In the genomic region with DNA sequence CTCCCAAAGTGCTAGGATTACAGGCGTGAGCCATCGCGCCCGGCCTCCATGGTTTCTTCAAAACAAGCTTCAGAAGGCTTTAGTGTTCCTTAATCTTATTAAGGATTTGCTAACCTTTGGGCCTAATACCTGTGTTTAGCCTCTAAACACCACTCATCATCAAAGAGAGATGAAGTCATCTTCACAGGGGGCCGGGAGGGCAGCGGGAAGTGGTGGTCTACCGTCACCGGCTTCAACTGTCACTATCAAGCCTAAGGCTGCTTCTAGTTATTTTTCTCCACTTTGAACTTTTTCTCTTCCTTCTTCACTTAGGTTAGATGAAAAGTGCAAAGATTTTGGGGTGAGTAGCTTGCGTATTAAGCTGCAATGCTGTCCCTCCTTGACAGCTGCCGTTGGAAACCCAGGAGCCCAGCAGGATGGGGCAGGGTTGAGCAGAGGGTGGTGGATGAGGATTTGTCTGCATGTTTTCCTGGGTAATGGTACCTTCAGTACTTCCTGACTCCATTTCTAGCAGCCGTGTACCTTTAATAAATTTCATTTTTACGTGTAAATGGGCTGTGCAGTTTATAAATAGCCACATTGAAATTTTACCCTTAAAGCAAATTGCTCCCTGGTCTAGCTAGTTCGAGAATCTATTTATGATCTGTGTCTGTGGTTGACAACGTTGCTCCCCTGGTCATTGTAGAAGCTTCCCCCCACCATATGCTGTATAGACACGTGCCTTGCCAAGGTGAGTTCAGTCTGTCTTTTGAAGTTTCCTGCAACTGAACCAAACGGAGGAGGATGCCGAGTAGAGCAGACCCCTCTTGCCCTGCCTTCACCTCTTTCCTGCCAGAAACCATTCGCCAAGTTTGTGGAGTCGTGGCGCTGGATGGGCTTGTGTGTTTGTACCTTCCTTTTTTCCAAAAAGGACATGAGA, we compare ENCODE assay signal across 1 cellular context.
A peak's percentile ranks its signal among the peaks of the same experiment; 100 is the strongest.
TF ChIP-seq lines count a peak whose summit lies in the region.

No MANE protein-coding gene starts in this region.

TF ChIP-seq in HepG2, 621 proteins besides CTCF, POLR2A, EP300 and RAD21:
- TF ChIP-seq CENPT (CRISPR knock-in tag; IDR thresholded peaks at IDR 0.05; ENCODE audit: low read depth) = no peak
- TF ChIP-seq RBM22 (optimal IDR thresholded peaks at IDR 0.05; ENCODE audit: low read length) = peak; percentile 37
- TF ChIP-seq, protein P1, sequence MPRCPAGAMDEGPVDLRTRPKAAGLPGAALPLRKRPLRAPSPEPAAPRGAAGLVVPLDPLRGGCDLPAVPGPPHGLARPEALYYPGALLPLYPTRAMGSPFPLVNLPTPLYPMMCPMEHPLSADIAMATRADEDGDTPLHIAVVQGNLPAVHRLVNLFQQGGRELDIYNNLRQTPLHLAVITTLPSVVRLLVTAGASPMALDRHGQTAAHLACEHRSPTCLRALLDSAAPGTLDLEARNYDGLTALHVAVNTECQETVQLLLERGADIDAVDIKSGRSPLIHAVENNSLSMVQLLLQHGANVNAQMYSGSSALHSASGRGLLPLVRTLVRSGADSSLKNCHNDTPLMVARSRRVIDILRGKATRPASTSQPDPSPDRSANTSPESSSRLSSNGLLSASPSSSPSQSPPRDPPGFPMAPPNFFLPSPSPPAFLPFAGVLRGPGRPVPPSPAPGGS (CRISPR knock-in tag; IDR thresholded peaks at IDR 0.05) = no peak
- TF ChIP-seq DNMT3B (CRISPR knock-in tag; conservative IDR thresholded peaks at IDR 0.05) = no peak
- TF ChIP-seq ZMYM4 (CRISPR knock-in tag; IDR thresholded peaks at IDR 0.05) = no peak
